Comparison of ENCODE assay signal across 20 cellular contexts in genomic region chr16:29314292-29314934, GRCh38.
A peak's percentile ranks its signal among the peaks of the same experiment; 100 is the strongest.
DNase-seq lines count a peak whose midpoint lies in the region; ATAC-seq and TF ChIP-seq lines count a peak whose summit lies in the region.
"Had no signal": no experiment of that assay in that cellular context is flagged by ENCODE, and none has a peak within 500 bp of the region (broad histone marks: within the 10 kb centered on the region; RNA-seq: fewer than 3 reads in every experiment).

No MANE protein-coding gene starts in this region.

- H3K9me3 ChIP-seq in lower lobe of right lung, result no peaks in the 10 kb centered on the region
- H3K9me3 ChIP-seq in neural progenitor cell (ENCODE audit: low read depth), result no peaks in the 10 kb centered on the region
- H3K9me3 ChIP-seq in uterus, result no peaks in the 10 kb centered on the region
- H3K9me3 ChIP-seq: HAP-1, SK-N-SH had no signal

- peaks cover 59% of the 10 kb centered on the region for H3K4me1 Mint-ChIP-seq in neural progenitor cell

- peak overlapping the region; percentile 27 for H3K4me3 Mint-ChIP-seq in neural progenitor cell
- H3K4me3 Mint-ChIP-seq: HFFc6 had no signal

- H3K27ac ChIP-seq in lower lobe of right lung (no peak overlapping the region), neural progenitor cell (no peak overlapping the region), uterus (peak overlapping the region; percentile 76 to 85)
- H3K27ac ChIP-seq: GM23248 had no signal

- H3K36me3 ChIP-seq in lower lobe of right lung (no peaks in the 10 kb centered on the region), neural progenitor cell (no peaks in the 10 kb centered on the region), uterus (no peaks in the 10 kb centered on the region)
- H3K36me3 ChIP-seq: HAP-1 had no signal

- in situ Hi-C loops in ACHN (cut with HindIII; ENCODE audit: low pct_ligation_motif_present, low pct_unique_long_range_greater_than_20kb, low sequenced_read_pairs), result no loop called here

- ATAC-seq in Right ventricle myocardium superior (ENCODE audit: poor library complexity) (no peak), left cardiac atrium (no peak), lower lobe of right lung (no peak)

- peaks cover 8% of the 10 kb centered on the region for H3F3A ChIP-seq in neural progenitor cell (ENCODE audit: low read depth)

- TF ChIP-seq CTCF in lower lobe of right lung (IDR thresholded peaks at IDR 0.05), result no peak
- no peak for TF ChIP-seq CTCF in neural progenitor cell (IDR thresholded peaks at IDR 0.05)
- TF ChIP-seq CTCF in uterus (IDR thresholded peaks at IDR 0.05), result no peak

- no peak overlapping the region for H3K4me2 ChIP-seq in neural progenitor cell
- H3K4me2 ChIP-seq: SK-N-SH had no signal

- H3K27me3 ChIP-seq in lower lobe of right lung (ENCODE audit: low read depth) (no peaks in the 10 kb centered on the region), neural progenitor cell (no peaks in the 10 kb centered on the region), uterus (no peaks in the 10 kb centered on the region)

- H3K4me3 ChIP-seq in lower lobe of right lung (no peak overlapping the region), neural progenitor cell (no peak overlapping the region), uterus (no peak overlapping the region)
- H3K4me3 ChIP-seq: GM23248, HAP-1 had no signal

- no peak for TF ChIP-seq POLR2A in uterus (IDR thresholded peaks at IDR 0.05)

- no peaks in the 10 kb centered on the region for H3K36me3 Mint-ChIP-seq in neural progenitor cell

- no peaks in the 10 kb centered on the region for H3K79me2 ChIP-seq in neural progenitor cell (ENCODE audit: low read depth)

- no peak overlapping the region for H3K27ac Mint-ChIP-seq in neural progenitor cell
- H3K27ac Mint-ChIP-seq: HFFc6 had no signal

- no peaks in the 10 kb centered on the region for H3K9me3 Mint-ChIP-seq in neural progenitor cell
- H3K9me3 Mint-ChIP-seq: HFFc6 had no signal

- peaks cover 24% of the 10 kb centered on the region for H3K27me3 Mint-ChIP-seq in neural progenitor cell (ENCODE audit: insufficient read depth, low read depth)

- H2AFZ ChIP-seq in neural progenitor cell (replicated peaks), result no peak overlapping the region
- H2AFZ ChIP-seq: GM23248 had no signal

- intact Hi-C loops in Right ventricle myocardium superior (cut with DNase I), result no loop called here
- intact Hi-C loops in left cardiac atrium (cut with DNase I), result no loop called here
- intact Hi-C loops in lower lobe of right lung (cut with DNase I), result no loop called here
- intact Hi-C loops in uterus (cut with DNase I; ENCODE audit: low total_unique reads), result no loop called here

- H3K4me1 ChIP-seq in lower lobe of right lung (peaks cover 11% of the 10 kb centered on the region), neural progenitor cell (peaks cover 31% of the 10 kb centered on the region), uterus (peaks cover 0 to 5% of the 10 kb centered on the region in 2 donors)
- H3K4me1 ChIP-seq: HAP-1 had no signal

- H3K9ac ChIP-seq in neural progenitor cell, result no peak overlapping the region
- H3K9ac ChIP-seq: GM23248, SK-N-SH had no signal

- no peaks in the 10 kb centered on the region for H4K20me1 ChIP-seq in neural progenitor cell (ENCODE audit: low read depth)

- DNase-seq in Right ventricle myocardium superior (peak; percentile 40), left cardiac atrium (no peak), lower lobe of right lung (peak; percentile 31), neural progenitor cell (ENCODE audit: low spot score) (no peak), uterus (peak in 1 of 2 donors; percentile 15), NCI-H226 (no peak), SHP77 (lab: John Stamatoyannopoulos, UW) (no peak), ACHN (no peak)
- DNase-seq: 8988T, HFFc6, KBM-7, MV-4-11, NCI-H1105, NCI-H2029, NCI-H69, RPMI8226, SIG-M5, SK-N-SH had no signal

Comparison
In these comparisons a context has a peak if more than half of its experiments do, and no peak if none do; other contexts are left out.
1. DNase-seq: peak in Right ventricle myocardium superior (single experiment) and lower lobe of right lung (single experiment); none in left cardiac atrium (single experiment), neural progenitor cell (single experiment), NCI-H226 (single experiment), SHP77 (0 of 2) and ACHN (single experiment).
2. H3K27ac ChIP-seq: peak in uterus (2 of 2); none in lower lobe of right lung (single experiment) and neural progenitor cell (single experiment).